Comparison of ENCODE assay signal across 1 cellular context in the genomic region with DNA sequence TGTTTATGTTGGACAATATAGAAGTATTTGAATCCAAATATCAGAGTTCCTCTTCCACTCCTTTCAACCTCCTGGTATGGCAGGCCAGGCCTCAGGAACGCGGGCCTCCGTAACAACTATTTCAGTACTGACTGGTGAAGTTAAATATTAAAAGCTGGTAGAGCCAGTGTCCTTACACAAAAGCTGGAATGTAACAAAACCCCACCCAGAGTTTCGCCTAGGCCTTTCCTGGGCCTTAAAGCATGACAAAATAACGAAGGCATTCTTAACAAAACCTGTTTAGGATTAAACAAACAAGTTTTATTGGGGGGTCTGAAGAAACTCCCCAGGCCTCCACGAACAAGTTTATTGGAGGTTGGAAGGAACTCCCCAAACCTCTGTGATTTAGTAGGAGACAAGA.
TF ChIP-seq lines count a peak whose summit lies in the region.

No MANE protein-coding gene starts in this region.

TF ChIP-seq in GM23338, 12 proteins besides CTCF, POLR2A, EP300 and RAD21:
- TF ChIP-seq, protein P1, sequence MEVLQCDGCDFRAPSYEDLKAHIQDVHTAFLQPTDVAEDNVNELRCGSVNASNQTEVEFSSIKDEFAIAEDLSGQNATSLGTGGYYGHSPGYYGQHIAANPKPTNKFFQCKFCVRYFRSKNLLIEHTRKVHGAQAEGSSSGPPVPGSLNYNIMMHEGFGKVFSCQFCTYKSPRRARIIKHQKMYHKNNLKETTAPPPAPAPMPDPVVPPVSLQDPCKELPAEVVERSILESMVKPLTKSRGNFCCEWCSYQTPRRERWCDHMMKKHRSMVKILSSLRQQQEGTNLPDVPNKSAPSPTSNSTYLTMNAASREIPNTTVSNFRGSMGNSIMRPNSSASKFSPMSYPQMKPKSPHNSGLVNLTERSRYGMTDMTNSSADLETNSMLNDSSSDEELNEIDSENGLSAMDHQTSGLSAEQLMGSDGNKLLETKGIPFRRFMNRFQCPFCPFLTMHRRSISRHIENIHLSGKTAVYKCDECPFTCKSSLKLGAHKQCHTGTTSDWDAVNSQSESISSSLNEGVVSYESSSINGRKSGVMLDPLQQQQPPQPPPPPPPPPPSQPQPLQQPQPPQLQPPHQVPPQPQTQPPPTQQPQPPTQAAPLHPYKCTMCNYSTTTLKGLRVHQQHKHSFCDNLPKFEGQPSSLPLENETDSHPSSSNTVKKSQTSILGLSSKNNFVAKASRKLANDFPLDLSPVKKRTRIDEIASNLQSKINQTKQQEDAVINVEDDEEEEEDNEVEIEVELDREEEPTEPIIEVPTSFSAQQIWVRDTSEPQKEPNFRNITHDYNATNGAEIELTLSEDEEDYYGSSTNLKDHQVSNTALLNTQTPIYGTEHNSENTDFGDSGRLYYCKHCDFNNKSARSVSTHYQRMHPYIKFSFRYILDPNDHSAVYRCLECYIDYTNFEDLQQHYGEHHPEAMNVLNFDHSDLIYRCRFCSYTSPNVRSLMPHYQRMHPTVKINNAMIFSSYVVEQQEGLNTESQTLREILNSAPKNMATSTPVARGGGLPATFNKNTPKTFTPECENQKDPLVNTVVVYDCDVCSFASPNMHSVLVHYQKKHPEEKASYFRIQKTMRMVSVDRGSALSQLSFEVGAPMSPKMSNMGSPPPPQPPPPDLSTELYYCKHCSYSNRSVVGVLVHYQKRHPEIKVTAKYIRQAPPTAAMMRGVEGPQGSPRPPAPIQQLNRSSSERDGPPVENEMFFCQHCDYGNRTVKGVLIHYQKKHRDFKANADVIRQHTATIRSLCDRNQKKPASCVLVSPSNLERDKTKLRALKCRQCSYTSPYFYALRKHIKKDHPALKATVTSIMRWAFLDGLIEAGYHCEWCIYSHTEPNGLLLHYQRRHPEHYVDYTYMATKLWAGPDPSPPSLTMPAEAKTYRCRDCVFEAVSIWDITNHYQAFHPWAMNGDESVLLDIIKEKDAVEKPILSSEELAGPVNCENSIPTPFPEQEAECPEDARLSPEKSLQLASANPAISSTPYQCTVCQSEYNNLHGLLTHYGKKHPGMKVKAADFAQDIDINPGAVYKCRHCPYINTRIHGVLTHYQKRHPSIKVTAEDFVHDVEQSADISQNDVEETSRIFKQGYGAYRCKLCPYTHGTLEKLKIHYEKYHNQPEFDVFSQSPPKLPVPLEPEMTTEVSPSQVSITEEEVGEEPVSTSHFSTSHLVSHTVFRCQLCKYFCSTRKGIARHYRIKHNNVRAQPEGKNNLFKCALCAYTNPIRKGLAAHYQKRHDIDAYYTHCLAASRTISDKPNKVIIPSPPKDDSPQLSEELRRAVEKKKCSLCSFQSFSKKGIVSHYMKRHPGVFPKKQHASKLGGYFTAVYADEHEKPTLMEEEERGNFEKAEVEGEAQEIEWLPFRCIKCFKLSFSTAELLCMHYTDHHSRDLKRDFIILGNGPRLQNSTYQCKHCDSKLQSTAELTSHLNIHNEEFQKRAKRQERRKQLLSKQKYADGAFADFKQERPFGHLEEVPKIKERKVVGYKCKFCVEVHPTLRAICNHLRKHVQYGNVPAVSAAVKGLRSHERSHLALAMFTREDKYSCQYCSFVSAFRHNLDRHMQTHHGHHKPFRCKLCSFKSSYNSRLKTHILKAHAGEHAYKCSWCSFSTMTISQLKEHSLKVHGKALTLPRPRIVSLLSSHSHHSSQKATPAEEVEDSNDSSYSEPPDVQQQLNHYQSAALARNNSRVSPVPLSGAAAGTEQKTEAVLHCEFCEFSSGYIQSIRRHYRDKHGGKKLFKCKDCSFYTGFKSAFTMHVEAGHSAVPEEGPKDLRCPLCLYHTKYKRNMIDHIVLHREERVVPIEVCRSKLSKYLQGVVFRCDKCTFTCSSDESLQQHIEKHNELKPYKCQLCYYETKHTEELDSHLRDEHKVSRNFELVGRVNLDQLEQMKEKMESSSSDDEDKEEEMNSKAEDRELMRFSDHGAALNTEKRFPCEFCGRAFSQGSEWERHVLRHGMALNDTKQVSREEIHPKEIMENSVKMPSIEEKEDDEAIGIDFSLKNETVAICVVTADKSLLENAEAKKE (CRISPR knock-in tag; IDR thresholded peaks at IDR 0.05) = no peak
- TF ChIP-seq CREB1 (CRISPR knock-in tag; IDR thresholded peaks at IDR 0.05; ENCODE audit: low read depth) (no peak), ZNF331 (CRISPR knock-in tag; IDR thresholded peaks at IDR 0.05; ENCODE audit: low read depth) (no peak), JUNB (IDR thresholded peaks at IDR 0.05; ENCODE audit: unreplicated experiment) (no peak), EZH2 (IDR thresholded peaks at IDR 0.05; ENCODE audit: low read depth, unreplicated experiment) (no peak), ZNF114 (CRISPR knock-in tag; IDR thresholded peaks at IDR 0.05) (no peak), STAT1 (IDR thresholded peaks at IDR 0.05; ENCODE audit: unreplicated experiment) (no peak), EZH2phosphoT487 (IDR thresholded peaks at IDR 0.05; ENCODE audit: unreplicated experiment) (no peak)
- TF ChIP-seq, protein P2, sequence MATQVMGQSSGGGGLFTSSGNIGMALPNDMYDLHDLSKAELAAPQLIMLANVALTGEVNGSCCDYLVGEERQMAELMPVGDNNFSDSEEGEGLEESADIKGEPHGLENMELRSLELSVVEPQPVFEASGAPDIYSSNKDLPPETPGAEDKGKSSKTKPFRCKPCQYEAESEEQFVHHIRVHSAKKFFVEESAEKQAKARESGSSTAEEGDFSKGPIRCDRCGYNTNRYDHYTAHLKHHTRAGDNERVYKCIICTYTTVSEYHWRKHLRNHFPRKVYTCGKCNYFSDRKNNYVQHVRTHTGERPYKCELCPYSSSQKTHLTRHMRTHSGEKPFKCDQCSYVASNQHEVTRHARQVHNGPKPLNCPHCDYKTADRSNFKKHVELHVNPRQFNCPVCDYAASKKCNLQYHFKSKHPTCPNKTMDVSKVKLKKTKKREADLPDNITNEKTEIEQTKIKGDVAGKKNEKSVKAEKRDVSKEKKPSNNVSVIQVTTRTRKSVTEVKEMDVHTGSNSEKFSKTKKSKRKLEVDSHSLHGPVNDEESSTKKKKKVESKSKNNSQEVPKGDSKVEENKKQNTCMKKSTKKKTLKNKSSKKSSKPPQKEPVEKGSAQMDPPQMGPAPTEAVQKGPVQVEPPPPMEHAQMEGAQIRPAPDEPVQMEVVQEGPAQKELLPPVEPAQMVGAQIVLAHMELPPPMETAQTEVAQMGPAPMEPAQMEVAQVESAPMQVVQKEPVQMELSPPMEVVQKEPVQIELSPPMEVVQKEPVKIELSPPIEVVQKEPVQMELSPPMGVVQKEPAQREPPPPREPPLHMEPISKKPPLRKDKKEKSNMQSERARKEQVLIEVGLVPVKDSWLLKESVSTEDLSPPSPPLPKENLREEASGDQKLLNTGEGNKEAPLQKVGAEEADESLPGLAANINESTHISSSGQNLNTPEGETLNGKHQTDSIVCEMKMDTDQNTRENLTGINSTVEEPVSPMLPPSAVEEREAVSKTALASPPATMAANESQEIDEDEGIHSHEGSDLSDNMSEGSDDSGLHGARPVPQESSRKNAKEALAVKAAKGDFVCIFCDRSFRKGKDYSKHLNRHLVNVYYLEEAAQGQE (IDR thresholded peaks at IDR 0.05; ENCODE audit: unreplicated experiment) = no peak
- TF ChIP-seq, protein P3, sequence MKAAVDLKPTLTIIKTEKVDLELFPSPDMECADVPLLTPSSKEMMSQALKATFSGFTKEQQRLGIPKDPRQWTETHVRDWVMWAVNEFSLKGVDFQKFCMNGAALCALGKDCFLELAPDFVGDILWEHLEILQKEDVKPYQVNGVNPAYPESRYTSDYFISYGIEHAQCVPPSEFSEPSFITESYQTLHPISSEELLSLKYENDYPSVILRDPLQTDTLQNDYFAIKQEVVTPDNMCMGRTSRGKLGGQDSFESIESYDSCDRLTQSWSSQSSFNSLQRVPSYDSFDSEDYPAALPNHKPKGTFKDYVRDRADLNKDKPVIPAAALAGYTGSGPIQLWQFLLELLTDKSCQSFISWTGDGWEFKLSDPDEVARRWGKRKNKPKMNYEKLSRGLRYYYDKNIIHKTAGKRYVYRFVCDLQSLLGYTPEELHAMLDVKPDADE (IDR thresholded peaks at IDR 0.05) = no peak
